ENCODE assay signal across 25 cellular contexts in genomic region chr2:131146749-131147148, GRCh38.
"Had no signal": no experiment of that assay in that cellular context is flagged by ENCODE, and none has a peak within 500 bp of the region (broad histone marks: within the 10 kb centered on the region; RNA-seq: fewer than 3 reads in every experiment).

No MANE protein-coding gene starts in this region.

- DNase-seq: dorsolateral prefrontal cortex; effector CD4-positive, alpha-beta T cell; immature natural killer cell; islet precursor cell; kidney glomerular epithelial cell; left colon; left ventricle myocardium superior; mucosa of descending colon; naive B cell; sigmoid colon; stimulated activated CD4-positive, alpha-beta T cell treated with anti-CD3 and anti-CD28 coated beads, Interleukin-2, amount 100 ng/mL, for 24 hours; stimulated activated CD4-positive, alpha-beta T cell treated with anti-CD3 and anti-CD28 coated beads, Interleukin-4, amount 100 ng/mL, for 24 hours; stimulated activated naive CD4-positive, alpha-beta T cell treated with Interleukin-2 at 50 U/mL for 16 hours had no signal

- H3K27ac ChIP-seq: dorsolateral prefrontal cortex, neural progenitor cell, parathyroid adenoma, prostate gland, right atrium auricular region, sigmoid colon, thoracic aorta, tibial nerve, vagina had no signal

- H3K4me1 ChIP-seq: neural progenitor cell, parathyroid adenoma, prostate gland, right atrium auricular region, tibial nerve, vagina had no signal

- H3K9me3 Mint-ChIP-seq: immature natural killer cell; memory B cell; mesothelial cell of epicardium; naive B cell; natural killer cell treated with Interleukin-12 subunit alpha and Interleukin-12 subunit beta and Interleukin-15 and Interleukin-18, amount 100 ng/mL, for 72 hours; neural progenitor cell; stimulated activated effector memory CD8-positive, alpha-beta T cell treated with anti-CD3 and anti-CD28 coated beads, Interleukin-12 subunit alpha, Interleukin-12 subunit beta, amount 100 ng/mL, for 72 hours had no signal

- H3K4me1 Mint-ChIP-seq: mesothelial cell of epicardium, neural progenitor cell had no signal

- ATAC-seq: left colon; left ventricle myocardium superior; mucosa of descending colon; natural killer cell treated with Interleukin-12 subunit alpha and Interleukin-12 subunit beta and Interleukin-15 and Interleukin-18, amount 100 ng/mL, for 72 hours; stimulated activated effector memory CD8-positive, alpha-beta T cell treated with anti-CD3 and anti-CD28 coated beads, Interleukin-12 subunit alpha, Interleukin-12 subunit beta, amount 100 ng/mL, for 72 hours had no signal

- H3K9me3 ChIP-seq: mucosa of descending colon, prostate gland, right atrium auricular region, sigmoid colon, thoracic aorta, tibial nerve, vagina had no signal

- H3K4me3 Mint-ChIP-seq: immature natural killer cell; memory B cell; mesothelial cell of epicardium; natural killer cell treated with Interleukin-12 subunit alpha and Interleukin-12 subunit beta and Interleukin-15 and Interleukin-18, amount 100 ng/mL, for 72 hours; neural progenitor cell; stimulated activated effector memory CD8-positive, alpha-beta T cell treated with anti-CD3 and anti-CD28 coated beads, Interleukin-12 subunit alpha, Interleukin-12 subunit beta, amount 100 ng/mL, for 72 hours had no signal

- H3K36me3 ChIP-seq: prostate gland had no signal

- H3K27me3 Mint-ChIP-seq: memory B cell; naive B cell; natural killer cell treated with Interleukin-12 subunit alpha and Interleukin-12 subunit beta and Interleukin-15 and Interleukin-18, amount 100 ng/mL, for 72 hours had no signal

- H3K4me3 ChIP-seq: dorsolateral prefrontal cortex, lung, mucosa of descending colon, neural progenitor cell, prostate gland, right atrium auricular region, sigmoid colon, thoracic aorta, tibial nerve, vagina had no signal

- H3K27ac Mint-ChIP-seq: memory B cell; mesothelial cell of epicardium; neural progenitor cell; stimulated activated effector memory CD8-positive, alpha-beta T cell treated with anti-CD3 and anti-CD28 coated beads, Interleukin-12 subunit alpha, Interleukin-12 subunit beta, amount 100 ng/mL, for 72 hours had no signal

- H3K27me3 ChIP-seq: dorsolateral prefrontal cortex, neural progenitor cell, right atrium auricular region, sigmoid colon, tibial nerve, vagina had no signal
